Comparison of ENCODE assay signal across 8 cellular contexts in genomic region chr11:92225206-92225562, GRCh38. TPM values are rescaled to one million over a fixed set of nuclear protein-coding genes. Genes with fewer than 3 reads are reported as not detected.
DNase-seq lines count a peak whose midpoint lies in the region; ATAC-seq and TF ChIP-seq lines count a peak whose summit lies in the region.

No MANE protein-coding gene starts in this region.

- peaks cover 0 to 6% of the 10 kb centered on the region in 2 donors for H3K9me3 Mint-ChIP-seq in stimulated activated naive B cell treated with anti-CD40 and anti-IgM and Interleukin-4, amounts not matched to agents 10 μg/mL and 1 μg/mL and 100 μg/mL, for 72 hours

- H3K36me3 Mint-ChIP-seq in stimulated activated naive B cell treated with anti-CD40 and anti-IgM and Interleukin-4, amounts not matched to agents 10 μg/mL and 1 μg/mL and 100 μg/mL, for 72 hours = no peaks in the 10 kb centered on the region

- under 1% methylated on average over 26 of the region's 26 CpGs for WGBS in HUES64
- 0 to 2% methylated on average over 21 to 26 of the region's 26 CpGs for WGBS in body of pancreas, 2 donors

- peaks cover 75% of the 10 kb centered on the region for H3K27me3 ChIP-seq in HUES64 (ENCODE audit: insufficient read depth, low read length)
- no peaks in the 10 kb centered on the region for H3K27me3 ChIP-seq in body of pancreas

- TF ChIP-seq CTCF in body of pancreas (IDR thresholded peaks at IDR 0.05) = no peak

- H3K4me1 Mint-ChIP-seq in stimulated activated naive B cell treated with anti-CD40 and anti-IgM and Interleukin-4, amounts not matched to agents 10 μg/mL and 1 μg/mL and 100 μg/mL, for 72 hours = peaks cover 5 to 12% of the 10 kb centered on the region in 2 donors

- peak; percentile 12 for ATAC-seq in body of pancreas
- ATAC-seq in stimulated activated naive B cell treated with anti-CD40 and anti-IgM and Interleukin-4, amounts not matched to agents 10 μg/mL and 1 μg/mL and 100 μg/mL, for 72 hours (replicated peaks) = no peak
- no peak for ATAC-seq in HG03280 (IDR thresholded peaks at IDR 0.05; ENCODE audit: unreplicated experiment)
- no peak for ATAC-seq in HG03457 (IDR thresholded peaks at IDR 0.05; ENCODE audit: unreplicated experiment)

- H3K9me3 ChIP-seq in HUES64 (ENCODE audit: insufficient read depth, low read depth, low read length) (peaks cover 4% of the 10 kb centered on the region; the same call in 1 of the 2 replicates), body of pancreas (no peaks in the 10 kb centered on the region)

- TF ChIP-seq POLR2A in body of pancreas (IDR thresholded peaks at IDR 0.05) = no peak

- H3K27ac Mint-ChIP-seq in stimulated activated naive B cell treated with anti-CD40 and anti-IgM and Interleukin-4, amounts not matched to agents 10 μg/mL and 1 μg/mL and 100 μg/mL, for 72 hours = peak overlapping the region; percentile 88

- no peak overlapping the region for H3K27ac ChIP-seq in HUES64 (ENCODE audit: low read depth, low read length)
- H3K27ac ChIP-seq in body of pancreas = no peak overlapping the region

- DNase-seq in body of pancreas = no peak
- peak; percentile 68 for DNase-seq in islet precursor cell
- no peak for DNase-seq in stimulated activated naive B cell treated with anti-CD40 and anti-IgM and Interleukin-4, amounts not matched to agents 10 μg/mL and 1 μg/mL and 100 μg/mL, for 72 hours
- DNase-seq in GM19238 (ENCODE audit: insufficient read length, low spot score) = no peak
- no peak for DNase-seq in activated CD8-positive, alpha-beta memory T cell treated with anti-CD3 and anti-CD28 coated beads, Interleukin-2, amount 50 U/mL, for 4 hours

- H3K4me3 ChIP-seq in HUES64 (ENCODE audit: low read length) = peak overlapping the region; percentile 74
- no peak overlapping the region for H3K4me3 ChIP-seq in body of pancreas

- peak overlapping the region; percentile 60 for H3K9ac ChIP-seq in HUES64 (ENCODE audit: low read depth, low read length)

- peaks cover 68 to 79% of the 10 kb centered on the region in 2 donors for H3K27me3 Mint-ChIP-seq in stimulated activated naive B cell treated with anti-CD40 and anti-IgM and Interleukin-4, amounts not matched to agents 10 μg/mL and 1 μg/mL and 100 μg/mL, for 72 hours

- H3K4me1 ChIP-seq in HUES64 (ENCODE audit: insufficient read depth, low read length) = peaks cover 52% of the 10 kb centered on the region
- H3K4me1 ChIP-seq in body of pancreas = peaks cover 32% of the 10 kb centered on the region

- H3K36me3 ChIP-seq in HUES64 (ENCODE audit: insufficient read depth, low read length) (no peaks in the 10 kb centered on the region), body of pancreas (replicated peaks in 1 of 2; ENCODE audit: insufficient read depth in 1 of 2, low read depth in 2 of 2) (no peaks in the 10 kb centered on the region)

- peak overlapping the region; percentile 63 to 67 for H3K4me3 Mint-ChIP-seq in stimulated activated naive B cell treated with anti-CD40 and anti-IgM and Interleukin-4, amounts not matched to agents 10 μg/mL and 1 μg/mL and 100 μg/mL, for 72 hours

- intact Hi-C loops in body of pancreas (cut with DNase I) = no loop called here

RNA-seq across cellular contexts. Expression of gene FAT3, which starts 0.6 kb away (rescaled TPM):
- 5.3 TPM for polyA plus RNA-seq in HUES64 (2013, experiment 1 of 2)
- 8.2 TPM for polyA plus RNA-seq in HUES64 (2013, experiment 2 of 2)
- total RNA-seq in body of pancreas = under 1 TPM; 0.26 to 0.66 TPM
